Comparison of ENCODE assay signal across 22 cellular contexts in the genomic region with DNA sequence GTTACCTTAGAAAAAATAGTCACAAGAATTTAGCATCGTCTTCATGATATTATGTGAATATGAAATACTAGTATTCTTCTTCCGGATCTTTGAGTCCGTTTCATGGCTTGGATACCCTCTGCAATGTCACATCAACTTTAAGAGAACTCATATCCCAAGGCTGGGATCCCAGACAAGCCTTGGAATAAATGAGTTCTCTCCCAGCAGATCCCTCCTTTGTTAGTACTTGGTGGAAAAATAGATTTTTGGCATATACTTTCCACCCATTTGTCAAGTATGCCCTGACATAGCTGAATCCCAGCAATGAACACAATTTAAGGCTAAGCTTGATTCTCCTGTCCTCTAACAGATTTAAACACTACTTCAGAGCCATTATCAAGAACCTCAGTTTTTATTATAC.
DNase-seq lines count a peak whose midpoint lies in the region; ATAC-seq and TF ChIP-seq lines count a peak whose summit lies in the region.
"Had no signal": no experiment of that assay in that cellular context is flagged by ENCODE, and none has a peak within 500 bp of the region (broad histone marks: within the 10 kb centered on the region; RNA-seq: fewer than 3 reads in every experiment).

No MANE protein-coding gene starts in this region.

- H3K4me3 ChIP-seq in colonic mucosa = no peak overlapping the region
- H3K4me3 ChIP-seq in mucosa of rectum (ENCODE audit: low read length in 2 of 2) = no peak overlapping the region
- H3K4me3 ChIP-seq: BLaER1, GM12878 had no signal

- H3K36me3 ChIP-seq in colonic mucosa (no peaks in the 10 kb centered on the region), mucosa of rectum (ENCODE audit: control insufficient read depth in 2 of 2, insufficient read depth in 2 of 2, low read length in 2 of 2) (no peaks in the 10 kb centered on the region)
- H3K36me3 ChIP-seq: BE2C, BLaER1 had no signal

- ATAC-seq in Right ventricle myocardium inferior = no peak
- no peak for ATAC-seq in HG03045 (IDR thresholded peaks at IDR 0.05; ENCODE audit: unreplicated experiment)
- ATAC-seq in GM21723 (IDR thresholded peaks at IDR 0.05; ENCODE audit: unreplicated experiment) = no peak
- ATAC-seq: GM12878 had no signal

- H3K9me3 ChIP-seq in colonic mucosa = no peaks in the 10 kb centered on the region
- H3K9me3 ChIP-seq in mucosa of rectum (ENCODE audit: control insufficient read depth in 2 of 2, low read length in 2 of 2) = no peaks in the 10 kb centered on the region
- H3K9me3 ChIP-seq: BE2C, BLaER1 had no signal

- H3K27ac ChIP-seq in colonic mucosa (peak overlapping the region; percentile 72), mucosa of rectum (ENCODE audit: low read depth in 2 of 2, low read length in 2 of 2) (peak overlapping the region; percentile 71 to 81)
- H3K27ac ChIP-seq: BLaER1 had no signal

- no peak for DNase-seq in colonic mucosa
- no peak for DNase-seq in Right ventricle myocardium inferior (ENCODE audit: missing footprints)
- DNase-seq: 8988T; ACHN; BE2C; C1 segment of cervical spinal cord; CD4-positive, alpha-beta memory T cell; CD4-positive, CD25-positive, alpha-beta regulatory T cell; CD8-positive, alpha-beta memory T cell; COR-L47; DMS 273 treated with DMSO at 0.1 percent for 48 hours; DMS153; DMS53; DMS79; DND-41; EL; GDM1 had no signal

- H3K9ac ChIP-seq in colonic mucosa (ENCODE audit: low read depth in 2 of 2, low read length in 2 of 2) (no peak overlapping the region), mucosa of rectum (ENCODE audit: low read depth in 1 of 2, low read length in 2 of 2) (no peak overlapping the region)
- H3K9ac ChIP-seq: BLaER1 had no signal

- intact Hi-C loops in colonic mucosa (cut with DNase I) (no loop called here), Right ventricle myocardium inferior (cut with DNase I) (no loop called here)

- H3K4me1 ChIP-seq in colonic mucosa (peaks cover 4% of the 10 kb centered on the region), mucosa of rectum (ENCODE audit: control insufficient read depth in 2 of 2, insufficient read depth in 2 of 2, low read length in 2 of 2) (peaks cover 37 to 55% of the 10 kb centered on the region in 2 donors)
- H3K4me1 ChIP-seq: BE2C, BLaER1 had no signal

- TF ChIP-seq CTCF in colonic mucosa (IDR thresholded peaks at IDR 0.05) = no peak

- no peaks in the 10 kb centered on the region for H3K27me3 ChIP-seq in colonic mucosa
- no peaks in the 10 kb centered on the region for H3K27me3 ChIP-seq in mucosa of rectum (ENCODE audit: control insufficient read depth in 2 of 2, insufficient read depth in 2 of 2, low read length in 2 of 2)
- H3K27me3 ChIP-seq: BE2C, BLaER1 had no signal
